ENCODE assay signal across 8 cellular contexts in genomic region chr3:192566706-192567290, GRCh38.
DNase-seq lines count a peak whose midpoint lies in the region; TF ChIP-seq lines count a peak whose summit lies in the region.

No MANE protein-coding gene starts in this region.

- no peaks in the 10 kb centered on the region for H4K20me1 ChIP-seq in osteoblast (ENCODE audit: insufficient read depth, low read length)

- H3K27me3 ChIP-seq in Peyer's patch, result no peaks in the 10 kb centered on the region
- H3K27me3 ChIP-seq in osteoblast (ENCODE audit: insufficient read depth, low read length), result no peaks in the 10 kb centered on the region
- H3K27me3 ChIP-seq in uterus, result no peaks in the 10 kb centered on the region

- peak; percentile 63 for TF ChIP-seq CTCF in LNCAP (IDR thresholded peaks at IDR 0.05)
- peak in 4 of 6 experiments; percentile 56 to 71 (median 64) for TF ChIP-seq CTCF in Peyer's patch (IDR thresholded peaks at IDR 0.05)
- peak; percentile 81 for TF ChIP-seq CTCF in osteoblast (IDR thresholded peaks at IDR 0.05; ENCODE audit: extremely low read depth, low read depth, low read length)
- TF ChIP-seq CTCF in uterus (IDR thresholded peaks at IDR 0.05), result peak; percentile 52 to 73 (median 64)

- H3K9me3 ChIP-seq in Peyer's patch (no peaks in the 10 kb centered on the region), osteoblast (ENCODE audit: low read depth, low read length) (no peaks in the 10 kb centered on the region), uterus (no peaks in the 10 kb centered on the region)

- DNase-seq in G401 (ENCODE audit: low spot score) (peak; percentile 87), H4 (ENCODE audit: low spot score) (peak; percentile 77), Peyer's patch (peak in 2 of 3 donors; percentile 41 to 82), activated T-helper 1 cell treated with Interleukin-2 at 50 U/mL for 16 hours (ENCODE audit: low read depth) (peak; percentile 2), fibroblast of the conjunctiva (ENCODE audit: low read depth) (peak; percentile 82), osteoblast (ENCODE audit: insufficient read length, low spot score, missing footprints) (peak; percentile 35), uterus (peak; percentile 52 to 72)

- H3K36me3 ChIP-seq in Peyer's patch, result no peaks in the 10 kb centered on the region
- no peaks in the 10 kb centered on the region for H3K36me3 ChIP-seq in osteoblast (ENCODE audit: insufficient read depth, low read length)
- no peaks in the 10 kb centered on the region for H3K36me3 ChIP-seq in uterus

- in situ Hi-C loops in G401 (cut with HindIII; ENCODE audit: low sequenced_read_pairs), result loop anchor here (25.0 kb wide), 1 partner anchor 221 kb away; no protein-coding TSS in a partner anchor

- intact Hi-C loops in uterus (cut with DNase I; ENCODE audit: low total_unique reads), result no loop called here

- H3K79me2 ChIP-seq in osteoblast (ENCODE audit: insufficient read depth, low read length), result no peaks in the 10 kb centered on the region

- TF ChIP-seq POLR2A in Peyer's patch (IDR thresholded peaks at IDR 0.05) (no peak), uterus (IDR thresholded peaks at IDR 0.05) (no peak)

- H3K4me1 ChIP-seq in Peyer's patch, result no peaks in the 10 kb centered on the region
- peaks cover 12% of the 10 kb centered on the region for H3K4me1 ChIP-seq in osteoblast (ENCODE audit: insufficient read depth, low read length)
- H3K4me1 ChIP-seq in uterus, result no peaks in the 10 kb centered on the region

- no peak overlapping the region for H3K27ac ChIP-seq in Peyer's patch
- H3K27ac ChIP-seq in osteoblast (ENCODE audit: low read depth, low read length), result no peak overlapping the region
- H3K27ac ChIP-seq in uterus, result no peak overlapping the region

- H3K4me2 ChIP-seq in osteoblast (ENCODE audit: insufficient read depth, low read length), result no peak overlapping the region

- H2AFZ ChIP-seq in osteoblast (ENCODE audit: low read length), result no peak overlapping the region

- H3K4me3 ChIP-seq in Peyer's patch (no peak overlapping the region), osteoblast (ENCODE audit: insufficient read depth, low read length) (no peak overlapping the region), uterus (no peak overlapping the region)

Comparison
In these comparisons a context has a peak if more than half of its experiments do, and no peak if none do; other contexts are left out.
1. DNase-seq: peak in every context shown above with its lines; median percentile 87 in G401; 82 in fibroblast of the conjunctiva; 77 in H4; 62 in uterus; 62 in Peyer's patch; 35 in osteoblast; 2 in activated T-helper 1 cell treated with Interleukin-2 at 50 U/mL for 16 hours.